ENCODE assay signal across 20 cellular contexts in genomic region chr22:37275622-37276021, GRCh38. TPM values are rescaled to one million over a fixed set of nuclear protein-coding genes. Genes with fewer than 3 reads are reported as not detected.
DNase-seq lines count a peak whose midpoint lies in the region; ATAC-seq and TF ChIP-seq lines count a peak whose summit lies in the region.
"Had no signal": no experiment of that assay in that cellular context is flagged by ENCODE, and none has a peak within 500 bp of the region (broad histone marks: within the 10 kb centered on the region; RNA-seq: fewer than 3 reads in every experiment).

No MANE protein-coding gene starts in this region.

- TF ChIP-seq CTCF in uterus (IDR thresholded peaks at IDR 0.05): no peak

- no peaks in the 10 kb centered on the region for H3K36me3 ChIP-seq in uterus
- H3K36me3 ChIP-seq: ascending aorta, MG63 had no signal

- H3K9me3 ChIP-seq in uterus: no peaks in the 10 kb centered on the region
- H3K9me3 ChIP-seq: ascending aorta, MG63 had no signal

- intact Hi-C loops in uterus (cut with DNase I; ENCODE audit: low total_unique reads): no loop called here

- no peak overlapping the region for H3K4me3 ChIP-seq in Jurkat, Clone E6-1 (ENCODE audit: low read length)
- H3K4me3 ChIP-seq in uterus: no peak overlapping the region
- H3K4me3 ChIP-seq: ascending aorta, MG63 had no signal

- no peaks in the 10 kb centered on the region for H3K4me1 ChIP-seq in uterus
- H3K4me1 ChIP-seq: ascending aorta had no signal

- no peak for DNase-seq in activated T-cell treated with anti-CD3 and anti-CD28 coated beads, Interleukin-2, amount 50 U/mL, for 24 hours
- no peak for DNase-seq in activated T-cell treated with anti-CD3 and anti-CD28 coated beads, Interleukin-2, amount 50 U/mL, for 1 hour
- DNase-seq in Jurkat, Clone E6-1 (ENCODE audit: low read depth, low spot score): peak; percentile 33
- peak; percentile 75 for DNase-seq in stimulated activated CD8-positive, alpha-beta memory T cell treated with anti-CD3 and anti-CD28 coated beads, Interleukin-4, amount 100 ng/mL, for 48 hours
- no peak for DNase-seq in uterus
- no peak for DNase-seq in NOMO-1 treated with DMSO at 0.1 percent for 48 hours (lab: John Stamatoyannopoulos, UW; ENCODE audit: unreplicated experiment)
- DNase-seq: activated B cell treated with CpG ODN at 0.5 μM for 24 hours, DND-41, HFFc6, hippocampal formation, MG63, NCI-H1930, NCI-H446 treated with DMSO at 0.1 percent for 48 hours, Right ventricle myocardium superior had no signal

- H3K27me3 ChIP-seq in uterus: no peaks in the 10 kb centered on the region
- H3K27me3 ChIP-seq: ascending aorta, MG63 had no signal

- H3K4me1 Mint-ChIP-seq in activated T-cell treated with anti-CD3 and anti-CD28 coated beads, Interleukin-2, amount 50 U/mL, for 24 hours (ENCODE audit: low read depth): peaks cover 48% of the 10 kb centered on the region
- H3K4me1 Mint-ChIP-seq in activated naive CD4-positive, alpha-beta T cell treated with anti-CD3 and anti-CD28 coated beads, Interleukin-2, amount 50 U/mL, for 24 hours: peaks cover 14% of the 10 kb centered on the region

- ATAC-seq in GM21737 (IDR thresholded peaks at IDR 0.05; ENCODE audit: unreplicated experiment): no peak
- ATAC-seq: naive thymus-derived CD4-positive, alpha-beta T cell had no signal

- no peaks in the 10 kb centered on the region for H3K9me3 Mint-ChIP-seq in activated T-cell treated with anti-CD3 and anti-CD28 coated beads, Interleukin-2, amount 50 U/mL, for 24 hours
- no peaks in the 10 kb centered on the region for H3K9me3 Mint-ChIP-seq in activated naive CD4-positive, alpha-beta T cell treated with anti-CD3 and anti-CD28 coated beads, Interleukin-2, amount 50 U/mL, for 24 hours
- H3K9me3 Mint-ChIP-seq: activated B cell treated with CpG ODN at 0.5 μM for 24 hours; CD8-positive, alpha-beta memory T cell; HFFc6; memory B cell had no signal

- H3K4me3 Mint-ChIP-seq in activated T-cell treated with anti-CD3 and anti-CD28 coated beads, Interleukin-2, amount 50 U/mL, for 24 hours: no peak overlapping the region
- no peak overlapping the region for H3K4me3 Mint-ChIP-seq in activated naive CD4-positive, alpha-beta T cell treated with anti-CD3 and anti-CD28 coated beads, Interleukin-2, amount 50 U/mL, for 24 hours
- H3K4me3 Mint-ChIP-seq: activated B cell treated with CpG ODN at 0.5 μM for 24 hours, HFFc6 had no signal

- H3K27ac ChIP-seq in uterus: no peak overlapping the region
- H3K27ac ChIP-seq: ascending aorta had no signal

- TF ChIP-seq POLR2A in uterus (IDR thresholded peaks at IDR 0.05): no peak

- H3K27ac Mint-ChIP-seq in activated T-cell treated with anti-CD3 and anti-CD28 coated beads, Interleukin-2, amount 50 U/mL, for 24 hours: peak overlapping the region; percentile 57
- peak overlapping the region; percentile 21 for H3K27ac Mint-ChIP-seq in activated naive CD4-positive, alpha-beta T cell treated with anti-CD3 and anti-CD28 coated beads, Interleukin-2, amount 50 U/mL, for 24 hours
- H3K27ac Mint-ChIP-seq: HFFc6 had no signal

- no peaks in the 10 kb centered on the region for H3K27me3 Mint-ChIP-seq in activated T-cell treated with anti-CD3 and anti-CD28 coated beads, Interleukin-2, amount 50 U/mL, for 24 hours
- no peaks in the 10 kb centered on the region for H3K27me3 Mint-ChIP-seq in activated naive CD4-positive, alpha-beta T cell treated with anti-CD3 and anti-CD28 coated beads, Interleukin-2, amount 50 U/mL, for 24 hours
- H3K27me3 Mint-ChIP-seq: activated B cell treated with CpG ODN at 0.5 μM for 24 hours; memory B cell; naive thymus-derived CD4-positive, alpha-beta T cell had no signal

- no peaks in the 10 kb centered on the region for H3K36me3 Mint-ChIP-seq in activated T-cell treated with anti-CD3 and anti-CD28 coated beads, Interleukin-2, amount 50 U/mL, for 24 hours (ENCODE audit: low read depth)
- H3K36me3 Mint-ChIP-seq in activated naive CD4-positive, alpha-beta T cell treated with anti-CD3 and anti-CD28 coated beads, Interleukin-2, amount 50 U/mL, for 24 hours: no peaks in the 10 kb centered on the region
- H3K36me3 Mint-ChIP-seq: memory B cell had no signal

RNA-seq across cellular contexts. Expression of gene CYTH4, which starts 6.7 kb away (rescaled TPM):
- polyA plus RNA-seq in Jurkat, Clone E6-1 (2012; ENCODE audit: insufficient read depth, insufficient read length): 1.7 TPM
- total RNA-seq in uterus: 10 to 100 TPM in 1 of 4 donors, 1 to 10 TPM in 3; 3.8 to 12.2 (median 5.9) TPM

RNA-seq across cellular contexts. Expression of gene RAC2, which starts 31.6 kb away (rescaled TPM):
- 314 TPM for polyA plus RNA-seq in Jurkat, Clone E6-1 (2012; ENCODE audit: insufficient read depth, insufficient read length)
- 1 to 10 TPM; 2.4 to 6.7 (median 4.5) TPM for total RNA-seq in uterus

Comparison
In these comparisons a context has a peak if more than half of its experiments do, and no peak if none do; other contexts are left out.
1. DNase-seq: peak in Jurkat, Clone E6-1 (single experiment) and stimulated activated CD8-positive, alpha-beta memory T cell treated with anti-CD3 and anti-CD28 coated beads, Interleukin-4, amount 100 ng/mL, for 48 hours (single experiment); none in activated T-cell treated with anti-CD3 and anti-CD28 coated beads, Interleukin-2, amount 50 U/mL, for 24 hours (single experiment), activated T-cell treated with anti-CD3 and anti-CD28 coated beads, Interleukin-2, amount 50 U/mL, for 1 hour (single experiment), uterus (0 of 2) and NOMO-1 treated with DMSO at 0.1 percent for 48 hours (single experiment).